Comparison of ENCODE assay signal across 11 cellular contexts in genomic region chr11:121841487-121842167, GRCh38.
DNase-seq lines count a peak whose midpoint lies in the region; ATAC-seq and TF ChIP-seq lines count a peak whose summit lies in the region.
"Had no signal": no experiment of that assay in that cellular context is flagged by ENCODE, and none has a peak within 500 bp of the region (broad histone marks: within the 10 kb centered on the region; RNA-seq: fewer than 3 reads in every experiment).

No MANE protein-coding gene starts in this region.

- no peak for ATAC-seq in GM18498 (IDR thresholded peaks at IDR 0.05; ENCODE audit: unreplicated experiment)
- ATAC-seq: T-helper 17 cell had no signal

- no peak for TF ChIP-seq CTCF in hepatocyte (IDR thresholded peaks at IDR 0.05; ENCODE audit: poor library complexity)
- TF ChIP-seq CTCF in GM13976 (IDR thresholded peaks at IDR 0.05; ENCODE audit: borderline replicate concordance, control extremely low read depth, extremely low read depth, insufficient read depth, missing control alignments), result no peak

- H3K4me1 ChIP-seq in HAP-1 (peaks cover 10% of the 10 kb centered on the region), hepatocyte (ENCODE audit: insufficient read depth) (peaks cover 4% of the 10 kb centered on the region)
- H3K4me1 ChIP-seq: right atrium auricular region, uterus had no signal

- in situ Hi-C loops in HAP-1 (cut with MboI; ENCODE audit: low sequenced_read_pairs), result no loop called here
- in situ Hi-C loops in GM13976 (cut with MboI; ENCODE audit: low sequenced_read_pairs, unreplicated experiment), result no loop called here

- H3K9me3 ChIP-seq in HAP-1 (no peaks in the 10 kb centered on the region), hepatocyte (ENCODE audit: low read depth) (no peaks in the 10 kb centered on the region)
- H3K9me3 ChIP-seq: right atrium auricular region, uterus had no signal

- H3K4me2 ChIP-seq in hepatocyte, result no peak overlapping the region

- WGBS in hepatocyte (ENCODE audit: low lambda C conversion rate, missing lambda C conversion rate), result 40% methylated on average over 5 of the region's 5 CpGs

- peaks cover 31% of the 10 kb centered on the region for H3K27me3 ChIP-seq in HAP-1 (ENCODE audit: low read depth)
- no peaks in the 10 kb centered on the region for H3K27me3 ChIP-seq in hepatocyte
- H3K27me3 ChIP-seq: right atrium auricular region, uterus had no signal

- no peaks in the 10 kb centered on the region for H3K9me2 ChIP-seq in hepatocyte (replicated peaks; ENCODE audit: insufficient read depth)

- peak; percentile 35 to 47 for DNase-seq in HAP-1 (ENCODE audit: low spot score in 2 of 2)
- DNase-seq in amniotic stem cell (lab: John Stamatoyannopoulos, UW), result peak; percentile 10
- DNase-seq in hepatocyte (ENCODE audit: low spot score), result no peak
- DNase-seq in smooth muscle cell of the brain vasculature (ENCODE audit: low read depth, low spot score), result peak; percentile 33
- no peak for DNase-seq in NCI-H748 (lab: John Stamatoyannopoulos, UW; ENCODE audit: unreplicated experiment)
- no peak for DNase-seq in GM13976 (ENCODE audit: low spot score)
- DNase-seq: T-helper 17 cell, uterus had no signal

- no peaks in the 10 kb centered on the region for H3K79me2 ChIP-seq in hepatocyte

- H2AFZ ChIP-seq in hepatocyte, result no peak overlapping the region

- H4K20me1 ChIP-seq in hepatocyte (ENCODE audit: insufficient read depth, poor library complexity, severe bottlenecking), result no peaks in the 10 kb centered on the region

- H3K4me3 ChIP-seq in HAP-1, result no peak overlapping the region
- no peak overlapping the region for H3K4me3 ChIP-seq in hepatocyte
- H3K4me3 ChIP-seq: right atrium auricular region, uterus had no signal

- H3K36me3 ChIP-seq in HAP-1 (replicated peaks) (no peaks in the 10 kb centered on the region), hepatocyte (replicated peaks; ENCODE audit: insufficient read depth, low read depth) (no peaks in the 10 kb centered on the region)
- H3K36me3 ChIP-seq: right atrium auricular region, uterus had no signal

- peak overlapping the region; percentile 14 for H3K27ac ChIP-seq in hepatocyte
- H3K27ac ChIP-seq: epithelial cell of prostate, right atrium auricular region, uterus had no signal

Comparison
In these comparisons a context has a peak if more than half of its experiments do, and no peak if none do; other contexts are left out.
1. DNase-seq: peak in HAP-1 (2 of 2), amniotic stem cell (single experiment) and smooth muscle cell of the brain vasculature (single experiment); none in hepatocyte (single experiment), NCI-H748 (single experiment) and GM13976 (single experiment).